ENCODE assay signal across 37 cellular contexts in the genomic region with DNA sequence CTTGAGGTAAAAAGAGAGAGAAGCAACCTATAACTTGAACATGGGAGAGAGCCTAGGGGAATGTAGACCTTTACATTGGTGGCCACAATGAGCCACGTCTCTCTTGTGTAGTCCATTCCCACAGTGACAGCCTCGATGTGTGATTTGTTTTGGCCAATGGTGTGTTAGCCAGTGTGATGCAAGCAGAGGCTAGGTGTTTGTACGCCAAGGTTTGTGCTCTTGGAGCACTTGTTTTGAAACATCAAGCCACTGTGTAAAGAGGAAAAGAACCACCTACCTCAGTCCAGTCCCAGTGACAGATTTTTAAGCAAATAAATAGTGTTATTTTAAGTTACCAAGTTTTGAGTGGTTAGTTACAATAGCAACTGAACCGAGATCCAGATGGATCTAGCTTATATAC.
"Had no signal": no experiment of that assay in that cellular context is flagged by ENCODE, and none has a peak within 500 bp of the region (broad histone marks: within the 10 kb centered on the region; RNA-seq: fewer than 3 reads in every experiment).

No MANE protein-coding gene starts in this region.

- H3K4me1 Mint-ChIP-seq: activated T-helper 17 cell treated with anti-CD3 and anti-CD28 coated beads, Interleukin-2, amount 50 U/mL, for 72 hours; central memory CD8-positive, alpha-beta T cell had no signal

- H3K9me3 Mint-ChIP-seq: activated CD4-positive, alpha-beta memory T cell treated with anti-CD3 and anti-CD28 coated beads for 36 hours; activated CD8-positive, alpha-beta T cell treated with anti-CD3 and anti-CD28 coated beads for 36 hours; activated naive CD4-positive, alpha-beta T cell treated with anti-CD3 and anti-CD28 coated beads, Interleukin-2, amount 10 ng/mL, durations not matched to agents 7 days and 5 days; activated naive CD4-positive, alpha-beta T cell treated with anti-CD3 and anti-CD28 coated beads, Interleukin-2, amount 50 U/mL, for 24 hours; activated naive CD8-positive, alpha-beta T cell treated with anti-CD3 and anti-CD28 coated beads, Interleukin-2, amount 50 U/mL, for 24 hours; activated T-cell treated with anti-CD3 and anti-CD28 coated beads, Interleukin-2, amount 50 U/mL, for 4 hours; activated T-helper 1 cell treated with anti-CD3 and anti-CD28 coated beads, Interleukin-12 subunit alpha, Interleukin-12 subunit beta, Interleukin-2, Interleukin-4 antibody, amounts not matched to agents 30 ng/mL and 10 ng/mL and 1 ng/mL, durations not matched to agents 14 hours and 24 hours and 36 hours; activated T-helper 17 cell treated with anti-CD3 and anti-CD28 coated beads, Interleukin-2, amount 50 U/mL, for 72 hours; central memory CD8-positive, alpha-beta T cell; T-helper 1 cell treated with Interleukin-12 subunit alpha and Interleukin-12 subunit beta and Interleukin-4 antibody, amounts not matched to agents 30 μg/mL and 1 μg/mL, for 36 hours had no signal

- H3K27ac Mint-ChIP-seq: activated B cell treated with CpG ODN at 0.5 μM for 24 hours; activated CD4-positive, alpha-beta memory T cell treated with anti-CD3 and anti-CD28 coated beads for 36 hours; activated CD4-positive, alpha-beta T cell treated with anti-CD3 and anti-CD28 coated beads, Interleukin-2, amount 10 ng/mL, durations not matched to agents 24 days and 14 days; activated CD8-positive, alpha-beta T cell treated with anti-CD3 and anti-CD28 coated beads for 36 hours; activated naive CD4-positive, alpha-beta T cell treated with anti-CD3 and anti-CD28 coated beads, Interleukin-2, amount 10 ng/mL, durations not matched to agents 7 days and 5 days; activated naive CD4-positive, alpha-beta T cell treated with anti-CD3 and anti-CD28 coated beads, Interleukin-2, amount 50 U/mL, for 24 hours; activated naive CD8-positive, alpha-beta T cell; activated naive CD8-positive, alpha-beta T cell treated with anti-CD3 and anti-CD28 coated beads, Interleukin-2, amount 10 ng/mL, durations not matched to agents 7 days and 5 days; activated naive CD8-positive, alpha-beta T cell treated with anti-CD3 and anti-CD28 coated beads, Interleukin-2, amount 50 U/mL, for 24 hours; activated T-cell treated with anti-CD3 and anti-CD28 coated beads, Interleukin-2, amount 50 U/mL, for 72 hours; activated T-helper 1 cell treated with anti-CD3 and anti-CD28 coated beads, Interleukin-12 subunit alpha, Interleukin-12 subunit beta, Interleukin-2, Interleukin-4 antibody, amounts not matched to agents 30 ng/mL and 10 ng/mL and 1 ng/mL, durations not matched to agents 14 hours and 24 hours and 36 hours; activated T-helper 17 cell treated with anti-CD3 and anti-CD28 coated beads, Interleukin-2, amount 50 U/mL, for 72 hours; brain; T-helper 1 cell treated with Interleukin-12 subunit alpha and Interleukin-12 subunit beta and Interleukin-4 antibody, amounts not matched to agents 30 μg/mL and 1 μg/mL, for 36 hours; T-helper 2 cell treated with Interferon-gamma antibody and Interleukin-4, amounts not matched to agents 5 μg/mL and 100 μg/mL, for 36 hours had no signal

- H3K4me3 ChIP-seq: ascending aorta, cardiac muscle cell had no signal

- H3K4me3 Mint-ChIP-seq: activated B cell treated with CpG ODN at 0.5 μM for 24 hours; activated CD4-positive, alpha-beta memory T cell treated with anti-CD3 and anti-CD28 coated beads for 36 hours; activated CD4-positive, alpha-beta T cell treated with anti-CD3 and anti-CD28 coated beads, Interleukin-2, amount 10 ng/mL, durations not matched to agents 24 days and 14 days; activated CD8-positive, alpha-beta T cell treated with anti-CD3 and anti-CD28 coated beads for 36 hours; activated naive CD4-positive, alpha-beta T cell treated with anti-CD3 and anti-CD28 coated beads, Interleukin-2, amount 10 ng/mL, durations not matched to agents 7 days and 5 days; activated naive CD4-positive, alpha-beta T cell treated with anti-CD3 and anti-CD28 coated beads, Interleukin-2, amount 50 U/mL, for 24 hours; activated naive CD8-positive, alpha-beta T cell; activated naive CD8-positive, alpha-beta T cell treated with anti-CD3 and anti-CD28 coated beads, Interleukin-2, amount 10 ng/mL, durations not matched to agents 7 days and 5 days; activated naive CD8-positive, alpha-beta T cell treated with anti-CD3 and anti-CD28 coated beads, Interleukin-2, amount 50 U/mL, for 24 hours; activated T-cell treated with anti-CD3 and anti-CD28 coated beads, Interleukin-2, amount 50 U/mL, for 4 hours; activated T-cell treated with anti-CD3 and anti-CD28 coated beads, Interleukin-2, amount 50 U/mL, for 72 hours; activated T-helper 1 cell treated with anti-CD3 and anti-CD28 coated beads, Interleukin-12 subunit alpha, Interleukin-12 subunit beta, Interleukin-2, Interleukin-4 antibody, amounts not matched to agents 30 ng/mL and 10 ng/mL and 1 ng/mL, durations not matched to agents 14 hours and 24 hours and 36 hours; activated T-helper 17 cell treated with anti-CD3 and anti-CD28 coated beads, Interleukin-2, amount 50 U/mL, for 72 hours; brain; central memory CD8-positive, alpha-beta T cell; T-helper 1 cell treated with Interleukin-12 subunit alpha and Interleukin-12 subunit beta and Interleukin-4 antibody, amounts not matched to agents 30 μg/mL and 1 μg/mL, for 36 hours; T-helper 2 cell treated with Interferon-gamma antibody and Interleukin-4, amounts not matched to agents 5 μg/mL and 100 μg/mL, for 36 hours had no signal

- H3K27me3 Mint-ChIP-seq: activated B cell treated with CpG ODN at 0.5 μM for 24 hours; activated CD4-positive, alpha-beta T cell treated with anti-CD3 and anti-CD28 coated beads, Interleukin-2, amount 10 ng/mL, durations not matched to agents 24 days and 14 days; activated naive CD4-positive, alpha-beta T cell treated with anti-CD3 and anti-CD28 coated beads, Interleukin-2, amount 50 U/mL, for 24 hours; activated naive CD8-positive, alpha-beta T cell; brain had no signal

- DNase-seq: activated B cell treated with CpG ODN at 0.5 μM for 24 hours; activated CD4-positive, alpha-beta memory T cell treated with anti-CD3 and anti-CD28 coated beads for 36 hours; activated CD4-positive, alpha-beta T cell treated with anti-CD3 and anti-CD28 coated beads for 4 hours; activated CD4-positive, alpha-beta T cell treated with anti-CD3 and anti-CD28 coated beads, Interleukin-2, amount 10 ng/mL, durations not matched to agents 24 days and 14 days; activated CD4-positive, alpha-beta T cell treated with anti-CD3 and anti-CD28 coated beads, Interleukin-2, amount 50 U/mL, for 1 hour; activated CD4-positive, alpha-beta T cell treated with anti-CD3 and anti-CD28 coated beads, Interleukin-2, amount 50 U/mL, for 4 hours; activated CD4-positive, CD25-positive, alpha-beta regulatory T cell treated with anti-CD3 and anti-CD28 coated beads, Interleukin-2, amount 50 U/mL, for 72 hours; activated CD8-positive, alpha-beta memory T cell treated with anti-CD3 and anti-CD28 coated beads, Interleukin-2, amount 50 U/mL, for 4 hours; activated CD8-positive, alpha-beta T cell treated with anti-CD3 and anti-CD28 coated beads for 36 hours; activated effector memory CD4-positive, alpha-beta T cell treated with anti-CD3 and anti-CD28 coated beads, Interleukin-2, amount 50 U/mL, for 16 hours; activated gamma-delta T cell treated with Interleukin-2 at 50 U/mL for 16 hours; activated naive CD4-positive, alpha-beta T cell; activated naive CD4-positive, alpha-beta T cell treated with anti-CD3 and anti-CD28 coated beads, Interleukin-2, amount 10 ng/mL, durations not matched to agents 7 days and 5 days; activated naive CD8-positive, alpha-beta T cell treated with anti-CD3 and anti-CD28 coated beads, Interleukin-2, amount 10 ng/mL, durations not matched to agents 7 days and 5 days; activated naive CD8-positive, alpha-beta T cell treated with anti-CD3 and anti-CD28 coated beads, Interleukin-2, amount 50 U/mL, for 24 hours; activated T-cell treated with anti-CD3 and anti-CD28 coated beads for 4 hours; activated T-cell treated with anti-CD3 and anti-CD28 coated beads, Interleukin-2, amount 50 U/mL, for 1 hour; activated T-cell treated with anti-CD3 and anti-CD28 coated beads, Interleukin-2, amount 50 U/mL, for 4 hours; activated T-cell treated with anti-CD3 and anti-CD28 coated beads, Interleukin-2, amount 50 U/mL, for 72 hours; caudate nucleus; cerebellar nuclear complex; T-helper 1 cell; T-helper 2 cell; T-helper 9 cell had no signal

- H3K4me1 ChIP-seq: ascending aorta had no signal

- H3K27ac ChIP-seq: ascending aorta, cardiac muscle cell, VCaP had no signal

- H3K36me3 ChIP-seq: ascending aorta, cardiac muscle cell had no signal

- H3K36me3 Mint-ChIP-seq: activated CD4-positive, alpha-beta memory T cell treated with anti-CD3 and anti-CD28 coated beads for 36 hours; activated naive CD4-positive, alpha-beta T cell treated with anti-CD3 and anti-CD28 coated beads, Interleukin-2, amount 10 ng/mL, durations not matched to agents 7 days and 5 days; activated naive CD8-positive, alpha-beta T cell; brain had no signal

- H3K27me3 ChIP-seq: ascending aorta, cardiac muscle cell had no signal

- FAIRE-seq: bronchial epithelial cell, TTC549 had no signal

- ATAC-seq: activated CD8-positive, alpha-beta T cell treated with anti-CD3 and anti-CD28 coated beads for 36 hours; activated naive CD8-positive, alpha-beta T cell treated with anti-CD3 and anti-CD28 coated beads, Interleukin-2, amount 50 U/mL, for 24 hours; activated T-cell treated with anti-CD3 and anti-CD28 coated beads, Interleukin-2, amount 50 U/mL, for 4 hours; activated T-cell treated with anti-CD3 and anti-CD28 coated beads, Interleukin-2, amount 50 U/mL, for 72 hours; activated T-helper 17 cell treated with anti-CD3 and anti-CD28 coated beads, Interleukin-2, amount 50 U/mL, for 72 hours had no signal
